Comparison of ENCODE assay signal across 24 cellular contexts in the genomic region with DNA sequence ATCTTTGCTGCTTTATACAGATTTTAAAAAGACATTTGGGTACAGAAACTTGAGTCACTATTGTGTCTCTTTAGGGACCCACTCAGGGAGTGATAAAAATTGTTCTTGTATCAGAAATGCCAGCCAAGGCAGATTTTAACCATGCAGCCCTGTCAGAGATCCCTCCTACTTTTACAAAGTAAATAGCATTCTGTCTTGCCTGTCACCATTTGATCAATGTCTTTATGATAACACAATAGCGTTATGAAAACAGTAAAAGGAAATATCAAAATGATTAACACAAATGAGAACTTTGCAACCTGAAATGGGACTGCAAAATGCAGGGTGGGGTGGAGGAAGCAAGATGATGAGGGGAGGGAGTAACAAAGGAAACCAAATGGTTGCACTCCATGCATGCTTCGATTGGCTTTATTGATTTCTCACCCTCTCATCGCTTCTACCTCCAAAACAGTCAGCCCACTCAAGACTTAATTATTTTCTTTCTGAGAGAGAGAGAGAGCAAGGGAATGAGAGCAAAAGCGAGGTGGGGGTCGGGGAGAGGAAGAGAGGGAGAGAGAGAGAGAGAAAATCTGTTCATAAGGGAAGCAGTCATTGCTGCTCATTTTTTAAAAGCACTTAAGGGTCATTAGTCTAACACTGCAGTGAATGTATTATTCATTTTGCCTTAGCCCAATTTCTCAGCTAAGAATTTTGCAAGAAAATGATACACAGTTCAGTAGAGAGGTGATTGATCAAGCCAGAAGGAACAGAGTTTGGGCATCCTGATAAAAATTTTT.
DNase-seq lines count a peak whose midpoint lies in the region; ATAC-seq and TF ChIP-seq lines count a peak whose summit lies in the region.
"Had no signal": no experiment of that assay in that cellular context is flagged by ENCODE, and none has a peak within 500 bp of the region (broad histone marks: within the 10 kb centered on the region; RNA-seq: fewer than 3 reads in every experiment).

No MANE protein-coding gene starts in this region.

- DNase-seq in NCI-H1105 treated with DMSO at 0.1 percent for 48 hours (lab: John Stamatoyannopoulos, UW) (peak; percentile 10), NCI-H1105 (lab: John Stamatoyannopoulos, UW) (no peak), NCI-H69 (lab: John Stamatoyannopoulos, UW) (peak; percentile 60), left kidney (ENCODE audit: low read depth, low spot score) (peak; percentile 21), DMS53 (lab: John Stamatoyannopoulos, UW) (no peak), HPDE6-E6E7 (ENCODE audit: extremely low spot score) (no peak)
- DNase-seq: 8988T; activated CD8-positive, alpha-beta T cell treated with anti-CD3 and anti-CD28 coated beads, Interleukin-2, amount 10 ng/mL, durations not matched to agents 7 days and 5 days; Calu3; cortex of kidney; EL; esophagus squamous epithelium; GOT3; immature natural killer cell; left colon; NCI-H1694; occipital lobe; RPMI8226; uterus had no signal

- ATAC-seq in SK-N-SH treated with all-trans-retinoic acid at 6 μM for 48 hours, result no peak
- no peak for ATAC-seq in GM21717 (IDR thresholded peaks at IDR 0.05; ENCODE audit: unreplicated experiment)
- ATAC-seq: activated CD4-positive, CD25-positive, alpha-beta regulatory T cell treated with anti-CD3 and anti-CD28 coated beads, Interleukin-2, amount 50 U/mL, for 24 hours; activated CD8-positive, alpha-beta T cell treated with anti-CD3 and anti-CD28 coated beads, Interleukin-2, amount 10 ng/mL, durations not matched to agents 7 days and 5 days; activated naive CD4-positive, alpha-beta T cell treated with anti-CD3 and anti-CD28 coated beads, Interleukin-2, amount 50 U/mL, for 72 hours; GM12878; left colon had no signal

TF ChIP-seq in SK-N-SH treated with all-trans-retinoic acid at 6 μM for 48 hours, 23 proteins besides CTCF, POLR2A, EP300 and RAD21:
- no peak for TF ChIP-seq ZC3H10 (CRISPR knock-in tag; IDR thresholded peaks at IDR 0.05)
- no peak for TF ChIP-seq ZNF565 (CRISPR knock-in tag; conservative IDR thresholded peaks at IDR 0.05; ENCODE audit: low read depth)
- TF ChIP-seq BACH2 (CRISPR knock-in tag; IDR thresholded peaks at IDR 0.05; ENCODE audit: borderline replicate concordance), result no peak
- TF ChIP-seq CSDC2 (CRISPR knock-in tag; IDR thresholded peaks at IDR 0.05), result no peak
- no peak for TF ChIP-seq ZFP3 (CRISPR knock-in tag; IDR thresholded peaks at IDR 0.05)
- TF ChIP-seq ISL1 (CRISPR knock-in tag; IDR thresholded peaks at IDR 0.05), result no peak
- TF ChIP-seq, protein P1, sequence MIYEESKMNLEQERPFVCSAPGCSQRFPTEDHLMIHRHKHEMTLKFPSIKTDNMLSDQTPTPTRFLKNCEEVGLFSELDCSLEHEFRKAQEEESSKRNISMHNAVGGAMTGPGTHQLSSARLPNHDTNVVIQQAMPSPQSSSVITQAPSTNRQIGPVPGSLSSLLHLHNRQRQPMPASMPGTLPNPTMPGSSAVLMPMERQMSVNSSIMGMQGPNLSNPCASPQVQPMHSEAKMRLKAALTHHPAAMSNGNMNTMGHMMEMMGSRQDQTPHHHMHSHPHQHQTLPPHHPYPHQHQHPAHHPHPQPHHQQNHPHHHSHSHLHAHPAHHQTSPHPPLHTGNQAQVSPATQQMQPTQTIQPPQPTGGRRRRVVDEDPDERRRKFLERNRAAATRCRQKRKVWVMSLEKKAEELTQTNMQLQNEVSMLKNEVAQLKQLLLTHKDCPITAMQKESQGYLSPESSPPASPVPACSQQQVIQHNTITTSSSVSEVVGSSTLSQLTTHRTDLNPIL (CRISPR knock-in tag; IDR thresholded peaks at IDR 0.05; ENCODE audit: low read depth), result no peak
- TF ChIP-seq, protein P2, sequence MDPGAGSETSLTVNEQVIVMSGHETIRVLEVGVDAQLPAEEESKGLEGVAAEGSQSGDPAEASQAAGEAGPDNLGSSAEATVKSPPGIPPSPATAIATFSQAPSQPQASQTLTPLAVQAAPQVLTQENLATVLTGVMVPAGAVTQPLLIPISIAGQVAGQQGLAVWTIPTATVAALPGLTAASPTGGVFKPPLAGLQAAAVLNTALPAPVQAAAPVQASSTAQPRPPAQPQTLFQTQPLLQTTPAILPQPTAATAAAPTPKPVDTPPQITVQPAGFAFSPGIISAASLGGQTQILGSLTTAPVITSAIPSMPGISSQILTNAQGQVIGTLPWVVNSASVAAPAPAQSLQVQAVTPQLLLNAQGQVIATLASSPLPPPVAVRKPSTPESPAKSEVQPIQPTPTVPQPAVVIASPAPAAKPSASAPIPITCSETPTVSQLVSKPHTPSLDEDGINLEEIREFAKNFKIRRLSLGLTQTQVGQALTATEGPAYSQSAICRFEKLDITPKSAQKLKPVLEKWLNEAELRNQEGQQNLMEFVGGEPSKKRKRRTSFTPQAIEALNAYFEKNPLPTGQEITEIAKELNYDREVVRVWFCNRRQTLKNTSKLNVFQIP (CRISPR knock-in tag; IDR thresholded peaks at IDR 0.05; ENCODE audit: borderline replicate concordance, low read depth), result no peak
- TF ChIP-seq ESRRG (CRISPR knock-in tag; IDR thresholded peaks at IDR 0.05), result no peak
- TF ChIP-seq, protein P3, sequence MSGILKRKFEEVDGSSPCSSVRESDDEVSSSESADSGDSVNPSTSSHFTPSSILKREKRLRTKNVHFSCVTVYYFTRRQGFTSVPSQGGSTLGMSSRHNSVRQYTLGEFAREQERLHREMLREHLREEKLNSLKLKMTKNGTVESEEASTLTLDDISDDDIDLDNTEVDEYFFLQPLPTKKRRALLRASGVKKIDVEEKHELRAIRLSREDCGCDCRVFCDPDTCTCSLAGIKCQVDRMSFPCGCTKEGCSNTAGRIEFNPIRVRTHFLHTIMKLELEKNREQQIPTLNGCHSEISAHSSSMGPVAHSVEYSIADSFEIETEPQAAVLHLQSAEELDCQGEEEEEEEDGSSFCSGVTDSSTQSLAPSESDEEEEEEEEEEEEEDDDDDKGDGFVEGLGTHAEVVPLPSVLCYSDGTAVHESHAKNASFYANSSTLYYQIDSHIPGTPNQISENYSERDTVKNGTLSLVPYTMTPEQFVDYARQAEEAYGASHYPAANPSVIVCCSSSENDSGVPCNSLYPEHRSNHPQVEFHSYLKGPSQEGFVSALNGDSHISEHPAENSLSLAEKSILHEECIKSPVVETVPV (CRISPR knock-in tag; IDR thresholded peaks at IDR 0.05), result no peak

Comparison
In these comparisons a context has a peak if more than half of its experiments do, and no peak if none do; other contexts are left out.
1. DNase-seq: peak in NCI-H1105 treated with DMSO at 0.1 percent for 48 hours (single experiment), NCI-H69 (single experiment) and left kidney (single experiment); none in NCI-H1105 (single experiment), DMS53 (single experiment) and HPDE6-E6E7 (single experiment).